In genomic region chr2:148989882-148990493, GRCh38 we compare ENCODE assay signal across 8 cellular contexts. TPM values are rescaled to one million over a fixed set of nuclear protein-coding genes. Genes with fewer than 3 reads are reported as not detected.
DNase-seq lines count a peak whose midpoint lies in the region; ATAC-seq and TF ChIP-seq lines count a peak whose summit lies in the region.

No MANE protein-coding gene starts in this region.

- H3K27ac Mint-ChIP-seq in T-helper 17 cell = no peak overlapping the region

- peaks cover 7% of the 10 kb centered on the region for H3K36me3 Mint-ChIP-seq in T-helper 17 cell (ENCODE audit: low read depth)

- H3K27me3 ChIP-seq in BE2C = no peaks in the 10 kb centered on the region

- no peak overlapping the region for H3K4me3 Mint-ChIP-seq in T-helper 17 cell

- H3K9me3 ChIP-seq in BE2C = no peaks in the 10 kb centered on the region
- no peaks in the 10 kb centered on the region for H3K9me3 ChIP-seq in T-helper 17 cell (ENCODE audit: control insufficient read depth, low read length, poor library complexity, severe bottlenecking)

- no peaks in the 10 kb centered on the region for H3K27me3 Mint-ChIP-seq in T-helper 17 cell

- H3K4me1 Mint-ChIP-seq in T-helper 17 cell = peaks cover 9% of the 10 kb centered on the region

- TF ChIP-seq CTCF in BE2C (IDR thresholded peaks at IDR 0.05; ENCODE audit: low read depth, low read length) = peak; percentile 58

- peak; percentile 45 for DNase-seq in BE2C
- DNase-seq in NCI-H2029 (lab: John Stamatoyannopoulos, UW) = peak; percentile 78
- peak in 1 of 3 donors; percentile 26 for DNase-seq in T-helper 17 cell
- peak; percentile 40 for DNase-seq in central memory CD4-positive, alpha-beta T cell
- peak; percentile 79 for DNase-seq in kidney tubule cell (ENCODE audit: low spot score)
- DNase-seq in stimulated activated CD4-positive, alpha-beta T cell treated with anti-CD3 and anti-CD28 coated beads, TNF-alpha, amount 100 ng/mL, for 24 hours (ENCODE audit: low read depth in 3 of 3) = peak in 2 of 3 experiments; percentile 14 to 21

- no peaks in the 10 kb centered on the region for H3K4me1 ChIP-seq in BE2C

- no peak overlapping the region for H3K4me3 ChIP-seq in BE2C (ENCODE audit: low read depth, low read length)

- ATAC-seq in GM18520 (IDR thresholded peaks at IDR 0.05; ENCODE audit: unreplicated experiment) = peak; percentile 78
- peak; percentile 67 for ATAC-seq in HG03039 (IDR thresholded peaks at IDR 0.05; ENCODE audit: unreplicated experiment)
- ATAC-seq in T-helper 17 cell = peak; percentile 75

- H3K36me3 ChIP-seq in BE2C = no peaks in the 10 kb centered on the region

RNA-seq across cellular contexts. Expression of gene LYPD6B, which starts 48.5 kb away (rescaled TPM):
- polyA plus RNA-seq in BE2C (2012; ENCODE audit: insufficient read depth, insufficient read length, low read depth) = not detected
- total RNA-seq in T-helper 17 cell = 1 to 10 TPM in 1 of 2 donors, not detected in 1; 1.4 TPM
